ENCODE assay signal across 10 cellular contexts in the genomic region with DNA sequence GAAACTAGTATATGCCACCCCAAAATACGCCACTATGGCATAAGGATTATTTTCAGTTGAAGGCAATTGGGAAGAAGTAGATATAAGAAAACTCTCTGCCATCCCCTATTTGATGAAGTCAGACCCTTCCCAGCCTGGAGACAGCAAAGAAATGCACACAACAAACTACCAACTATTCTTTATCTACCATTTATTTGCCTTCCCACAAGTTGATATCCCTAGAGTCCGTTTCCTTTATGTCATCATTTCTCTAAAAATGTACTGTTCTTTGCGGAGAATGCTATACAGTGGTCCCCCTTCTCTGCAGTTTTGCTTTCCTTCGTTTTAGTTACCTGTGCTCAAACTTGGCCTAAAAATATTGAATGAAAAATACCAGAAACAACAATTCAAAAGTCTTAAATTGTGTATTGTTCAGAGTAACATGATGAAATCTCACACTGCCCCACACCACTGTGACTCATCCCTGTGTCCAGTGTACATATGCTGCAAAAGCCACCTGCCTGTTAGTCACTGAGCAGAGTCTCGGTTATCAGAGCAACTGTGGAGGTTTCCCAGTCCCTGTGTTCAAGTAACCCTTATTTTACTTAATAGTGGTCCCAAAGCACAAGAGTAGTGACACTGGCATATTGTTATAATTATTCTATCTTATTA.
DNase-seq lines count a peak whose midpoint lies in the region; ATAC-seq, FAIRE-seq and TF ChIP-seq lines count a peak whose summit lies in the region.
"Had no signal": no experiment of that assay in that cellular context is flagged by ENCODE, and none has a peak within 500 bp of the region (broad histone marks: within the 10 kb centered on the region; RNA-seq: fewer than 3 reads in every experiment).

No MANE protein-coding gene starts in this region.

- H3K27me3 ChIP-seq in endothelial cell of umbilical vein (ENCODE audit: control insufficient read depth in 2 of 2, insufficient read depth in 2 of 2, low read length in 2 of 2) (no peaks in the 10 kb centered on the region), trophoblast cell (ENCODE audit: insufficient read depth, low read length) (no peaks in the 10 kb centered on the region), esophagus squamous epithelium (no peaks in the 10 kb centered on the region)
- H3K27me3 ChIP-seq in CD4-positive, alpha-beta T cell (ENCODE audit: control insufficient read depth, insufficient read depth, low read length) = no peaks in the 10 kb centered on the region

- TF ChIP-seq CTCF in endothelial cell of umbilical vein (IDR thresholded peaks at IDR 0.05; ENCODE audit: extremely low read depth in 1 of 2, insufficient read depth in 1 of 2, low read depth in 1 of 2, low read length in 2 of 2) (no peak), esophagus squamous epithelium (IDR thresholded peaks at IDR 0.05) (no peak)
- no peak for TF ChIP-seq CTCF in CD4-positive, alpha-beta T cell (IDR thresholded peaks at IDR 0.05)

- ATAC-seq in GM19023 (IDR thresholded peaks at IDR 0.05; ENCODE audit: unreplicated experiment) = no peak
- no peak for ATAC-seq in CD4-positive, alpha-beta T cell (ENCODE audit: poor library complexity)

- no peak overlapping the region for H3K4me3 Mint-ChIP-seq in CD4-positive, alpha-beta T cell

- H4K8ac ChIP-seq in trophoblast cell (ENCODE audit: low read depth, low read length) = no peak overlapping the region

- no peak overlapping the region for H2BK120ac ChIP-seq in trophoblast cell (ENCODE audit: insufficient read depth, low read length, poor library complexity)

- no peak overlapping the region for H2AFZ ChIP-seq in endothelial cell of umbilical vein (ENCODE audit: low read depth, low read length)
- H2AFZ ChIP-seq in trophoblast cell (ENCODE audit: insufficient read depth, low read length, poor library complexity) = no peak overlapping the region

- H3K9me3 ChIP-seq in endothelial cell of umbilical vein (replicated peaks; ENCODE audit: control insufficient read depth, insufficient read depth, low read length) = no peaks in the 10 kb centered on the region
- H3K9me3 ChIP-seq in trophoblast cell (ENCODE audit: insufficient read depth, low read depth, low read length) = no peaks in the 10 kb centered on the region
- H3K9me3 ChIP-seq in esophagus squamous epithelium = no peaks in the 10 kb centered on the region
- H3K9me3 ChIP-seq in CD4-positive, alpha-beta T cell (ENCODE audit: control insufficient read depth, low read length) = no peaks in the 10 kb centered on the region

- H3K4ac ChIP-seq in trophoblast cell (ENCODE audit: low read depth, low read length) = no peak overlapping the region

- H3K4me1 ChIP-seq in endothelial cell of umbilical vein (ENCODE audit: control insufficient read depth, extremely low read depth, insufficient read depth, low read length) (peaks cover 14% of the 10 kb centered on the region), trophoblast cell (ENCODE audit: control insufficient read depth in 1 of 2, insufficient read depth in 2 of 2, low read length in 2 of 2) (no peaks in the 10 kb centered on the region), esophagus squamous epithelium (no peaks in the 10 kb centered on the region)

- H4K12ac ChIP-seq in trophoblast cell (ENCODE audit: low read depth, low read length) = no peak overlapping the region

- H3K4me1 Mint-ChIP-seq in CD4-positive, alpha-beta T cell (ENCODE audit: low read depth) = no peaks in the 10 kb centered on the region

- no peaks in the 10 kb centered on the region for H3K79me1 ChIP-seq in trophoblast cell (ENCODE audit: low read length)

- H3K27ac Mint-ChIP-seq in CD4-positive, alpha-beta T cell = no peak overlapping the region

- CTCF ChIA-PET in endothelial cell of umbilical vein (lab: Charles Lee) = no interaction called here
- CTCF ChIA-PET in CD4-positive, alpha-beta T cell (lab: Charles Lee) = no interaction called here

- dilution Hi-C loops in endothelial cell of umbilical vein (cut with MboI; ENCODE audit: extremely low pct_ligation_motif_present, low sequenced_read_pairs) = no loop called here

- no peak overlapping the region for H2BK5ac ChIP-seq in trophoblast cell (ENCODE audit: low read depth, low read length, poor library complexity)

- H3K18ac ChIP-seq in trophoblast cell (ENCODE audit: low read length) = no peak overlapping the region

- H3K9ac ChIP-seq in endothelial cell of umbilical vein (replicated peaks; ENCODE audit: extremely low read depth, insufficient read depth, low read length) (no peak overlapping the region), trophoblast cell (ENCODE audit: low read length) (no peak overlapping the region)

- no peaks in the 10 kb centered on the region for H3K36me3 Mint-ChIP-seq in CD4-positive, alpha-beta T cell (ENCODE audit: low read depth)

- no CpG with 5 or more reads among the region's 5 CpGs for WGBS in trophoblast cell (ENCODE audit: extremely low coverage, insufficient coverage, insufficient read length)
- WGBS in esophagus squamous epithelium, 2 donors = 79 to 84% methylated on average over 5 of the region's 5 CpGs

- H3K36me3 ChIP-seq in endothelial cell of umbilical vein (ENCODE audit: control insufficient read depth in 2 of 2, extremely low read depth in 1 of 2, insufficient read depth in 2 of 2, low read length in 2 of 2) = peaks cover 7 to 25% of the 10 kb centered on the region in 2 experiments
- peaks cover 2 to 6% of the 10 kb centered on the region in 2 experiments for H3K36me3 ChIP-seq in trophoblast cell (ENCODE audit: control insufficient read depth in 1 of 2, insufficient read depth in 2 of 2, low read length in 2 of 2)
- peaks cover 0 to 63% (median 0%) of the 10 kb centered on the region in 3 donors for H3K36me3 ChIP-seq in esophagus squamous epithelium

- no peak overlapping the region for H3K14ac ChIP-seq in trophoblast cell (ENCODE audit: low read length)

- H3K27me3 Mint-ChIP-seq in CD4-positive, alpha-beta T cell = no peaks in the 10 kb centered on the region

- DNase-seq in ELR (ENCODE audit: low read depth) (peak; percentile 90), OCI-M1 (lab: John Stamatoyannopoulos, UW) (peak; percentile 72), endothelial cell of umbilical vein (ENCODE audit: low read depth, low spot score) (peak; percentile 87), trophoblast cell (peak; percentile 49 to 70), caudate nucleus (lab: John Stamatoyannopoulos, UW) (no peak), esophagus squamous epithelium (lab: John Stamatoyannopoulos, UW) (no peak)
- DNase-seq in CD4-positive, alpha-beta T cell = no peak
- DNase-seq: activated CD4-positive, alpha-beta T cell treated with anti-CD3 and anti-CD28 coated beads, Interleukin-2, amount 50 U/mL, for 4 hours; NCI-H524 treated with DMSO at 0.1 percent for 48 hours had no signal

- TF ChIP-seq POLR2A in endothelial cell of umbilical vein (IDR thresholded peaks at IDR 0.05; ENCODE audit: low read depth, low read length) (no peak), esophagus squamous epithelium (IDR thresholded peaks at IDR 0.05) (no peak)

- POLR2A ChIA-PET in endothelial cell of umbilical vein (lab: Charles Lee) = no interaction called here
- POLR2A ChIA-PET in CD4-positive, alpha-beta T cell (lab: Charles Lee) = no interaction called here

- H4K20me1 ChIP-seq in endothelial cell of umbilical vein (replicated peaks; ENCODE audit: control insufficient read depth, extremely low read depth, insufficient read depth, low read length) = no peaks in the 10 kb centered on the region

- H3K27ac ChIP-seq in endothelial cell of umbilical vein (ENCODE audit: insufficient read depth, low read depth, low read length) = peak overlapping the region; percentile 18
- no peak overlapping the region for H3K27ac ChIP-seq in trophoblast cell (ENCODE audit: low read depth, low read length)
- no peak overlapping the region for H3K27ac ChIP-seq in caudate nucleus (ENCODE audit: low read depth, low read length)
- no peak overlapping the region for H3K27ac ChIP-seq in esophagus squamous epithelium
- H3K27ac ChIP-seq in CD4-positive, alpha-beta T cell (ENCODE audit: low read depth, low read length) = no peak overlapping the region

- H2BK12ac ChIP-seq in trophoblast cell (ENCODE audit: low read length) = no peak overlapping the region

- no peak overlapping the region for H4K91ac ChIP-seq in trophoblast cell (ENCODE audit: low read depth, low read length)

- no peak overlapping the region for H3K4me2 ChIP-seq in endothelial cell of umbilical vein (ENCODE audit: insufficient read depth, low read length)
- no peak overlapping the region for H3K4me2 ChIP-seq in trophoblast cell (ENCODE audit: low read length)

- no peaks in the 10 kb centered on the region for H3K9me3 Mint-ChIP-seq in CD4-positive, alpha-beta T cell

- no peak overlapping the region for H3K4me3 ChIP-seq in endothelial cell of umbilical vein (replicated peaks in 1 of 3; ENCODE audit: insufficient read depth in 1 of 3, low read depth in 1 of 3, low read length in 3 of 3)
- no peak overlapping the region for H3K4me3 ChIP-seq in trophoblast cell (ENCODE audit: low read depth, low read length)
- H3K4me3 ChIP-seq in esophagus squamous epithelium = no peak overlapping the region

- intact Hi-C loops in endothelial cell of umbilical vein (cut with micrococcal nuclease) = loop anchor here (5.0 kb wide), 1 partner anchor 38 kb away; no protein-coding TSS in a partner anchor
- intact Hi-C loops in esophagus squamous epithelium (cut with DNase I) = no loop called here
- intact Hi-C loops in CD4-positive, alpha-beta T cell (cut with DNase I, micrococcal nuclease) = no loop called here

- no TSS peak for BruUV-seq in endothelial cell of umbilical vein (replicated peaks; lab: Mats Ljungman, UMichigan)

- FAIRE-seq in endothelial cell of umbilical vein (lab: Jason Lieb, UNC) = peak; percentile 4

- no peak overlapping the region for H2AK5ac ChIP-seq in trophoblast cell (ENCODE audit: low read length)

- H3K9me1 ChIP-seq in endothelial cell of umbilical vein (replicated peaks; ENCODE audit: control insufficient read depth, extremely low read depth, insufficient read depth, low read length) = peaks cover 2% of the 10 kb centered on the region

- H3K23ac ChIP-seq in trophoblast cell (ENCODE audit: low read length) = no peak overlapping the region

- H3K79me2 ChIP-seq in endothelial cell of umbilical vein (ENCODE audit: control insufficient read depth, insufficient read depth, low read length) (peaks cover 12% of the 10 kb centered on the region), trophoblast cell (ENCODE audit: control insufficient read depth, insufficient read depth, low read length, poor library complexity) (no peaks in the 10 kb centered on the region)

TF ChIP-seq in endothelial cell of umbilical vein, 7 proteins besides CTCF, POLR2A, EP300 and RAD21 (continues in another document):
- TF ChIP-seq MYC (IDR thresholded peaks at IDR 0.05; ENCODE audit: low read depth, low read length) = no peak
- TF ChIP-seq, protein P1, sequence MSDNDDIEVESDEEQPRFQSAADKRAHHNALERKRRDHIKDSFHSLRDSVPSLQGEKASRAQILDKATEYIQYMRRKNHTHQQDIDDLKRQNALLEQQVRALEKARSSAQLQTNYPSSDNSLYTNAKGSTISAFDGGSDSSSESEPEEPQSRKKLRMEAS (IDR thresholded peaks at IDR 0.05; ENCODE audit: insufficient read depth, insufficient read length) = no peak
- TF ChIP-seq FOS (IDR thresholded peaks at IDR 0.05; ENCODE audit: borderline replicate concordance, insufficient read depth, low read length) = peak; percentile 96
- peak; percentile 80 for TF ChIP-seq JUN (IDR thresholded peaks at IDR 0.05; ENCODE audit: borderline replicate concordance, insufficient read depth, insufficient read length, low read depth)

Comparison
In these comparisons a context has a peak if more than half of its experiments do, and no peak if none do; other contexts are left out.
1. DNase-seq: peak in ELR (single experiment), OCI-M1 (single experiment), endothelial cell of umbilical vein (single experiment) and trophoblast cell (2 of 2); none in caudate nucleus (0 of 61), esophagus squamous epithelium (single experiment) and CD4-positive, alpha-beta T cell (0 of 10).